1 cellular context compared by ENCODE assay signal in genomic region chr3:113783463-113783862, GRCh38.
TF ChIP-seq lines count a peak whose summit lies in the region.

No MANE protein-coding gene starts in this region.

TF ChIP-seq in GM12878, 131 proteins besides CTCF, POLR2A, EP300 and RAD21 (continued from another document):
- TF ChIP-seq RELB (IDR thresholded peaks at IDR 0.05; ENCODE audit: low read depth): peak; percentile 64; the same call in 1 of the 2 replicates
- TF ChIP-seq ZBTB33 (IDR thresholded peaks at IDR 0.05): no peak
- TF ChIP-seq CREM (IDR thresholded peaks at IDR 0.05; ENCODE audit: low read depth): 0 out of 2 replicates have a peak, but pooled peaks have one; percentile 52
- peak; percentile 90 for TF ChIP-seq ATF2 (IDR thresholded peaks at IDR 0.05; ENCODE audit: low read length)
- peak; percentile 53 for TF ChIP-seq RUNX3 (IDR thresholded peaks at IDR 0.05; ENCODE audit: low read length)
- TF ChIP-seq RCOR1 (conservative IDR thresholded peaks at IDR 0.05; ENCODE audit: low read depth, low read length): no peak
- no peak for TF ChIP-seq NR2C1 (IDR thresholded peaks at IDR 0.05)
- peak; percentile 56 for TF ChIP-seq MEF2B (IDR thresholded peaks at IDR 0.05; ENCODE audit: partially characterized antibody, poor library complexity, severe bottlenecking)
- TF ChIP-seq SKIL (IDR thresholded peaks at IDR 0.05; ENCODE audit: low read depth, poor library complexity, severe bottlenecking): peak; percentile 62
- peak; percentile 90 for TF ChIP-seq MEF2A (IDR thresholded peaks at IDR 0.05; ENCODE audit: insufficient read depth, low read depth, low read length)
- TF ChIP-seq GATAD2B (conservative IDR thresholded peaks at IDR 0.05; ENCODE audit: low read depth): no peak
- 0 out of 2 replicates have a peak, but pooled peaks have one; percentile 31 for TF ChIP-seq EED (IDR thresholded peaks at IDR 0.05; ENCODE audit: low read depth)
- peak; percentile 57; the same call in 1 of the 2 replicates for TF ChIP-seq NFIC (IDR thresholded peaks at IDR 0.05; ENCODE audit: low read depth, low read length)
- TF ChIP-seq TARDBP (IDR thresholded peaks at IDR 0.05; ENCODE audit: borderline replicate concordance): no peak
- TF ChIP-seq IKZF2 (IDR thresholded peaks at IDR 0.05): peak; percentile 18 to 50; a peak in 1 of 4 replicates
- 0 out of 2 replicates have a peak, but pooled peaks have one; percentile 17 for TF ChIP-seq IRF4 (IDR thresholded peaks at IDR 0.05; ENCODE audit: low read depth, low read length)
- 0 out of 2 replicates have a peak, but pooled peaks have one; percentile 33 for TF ChIP-seq BCL11A (IDR thresholded peaks at IDR 0.05; ENCODE audit: low read depth, low read length)
- TF ChIP-seq ATF7 (IDR thresholded peaks at IDR 0.05; ENCODE audit: low read depth): peak; percentile 98
- no peak for TF ChIP-seq MYC (IDR thresholded peaks at IDR 0.05; ENCODE audit: insufficient read depth, insufficient read length, insufficient replicate concordance, low read length, severe bottlenecking)
- 0 out of 2 replicates have a peak, but pooled peaks have one; percentile 9 for TF ChIP-seq ZNF217 (IDR thresholded peaks at IDR 0.05)
- TF ChIP-seq CREB1 (IDR thresholded peaks at IDR 0.05; ENCODE audit: low read depth): peak; percentile 74
- no peak for TF ChIP-seq EZH2 (IDR thresholded peaks at IDR 0.05; ENCODE audit: borderline replicate concordance, control insufficient read depth, low read depth, low read length)
- TF ChIP-seq DPF2 (IDR thresholded peaks at IDR 0.05): 0 out of 2 replicates have a peak, but pooled peaks have one; percentile 26
- no peak for TF ChIP-seq BACH1 (IDR thresholded peaks at IDR 0.05; ENCODE audit: borderline replicate concordance)
- peak; percentile 81 for TF ChIP-seq RAD51 (IDR thresholded peaks at IDR 0.05)
- no peak for TF ChIP-seq NFXL1 (IDR thresholded peaks at IDR 0.05; ENCODE audit: borderline replicate concordance)
- no peak for TF ChIP-seq REST (IDR thresholded peaks at IDR 0.05; ENCODE audit: low read depth, low read length)
- peak; percentile 45; the same call in 1 of the 2 replicates for TF ChIP-seq MTA2 (IDR thresholded peaks at IDR 0.05; ENCODE audit: low read depth)
